In genomic region chr11:68923614-68924013, GRCh38 we compare ENCODE assay signal across 22 cellular contexts. TPM values are rescaled to one million over a fixed set of nuclear protein-coding genes. Genes with fewer than 3 reads are reported as not detected.
"Had no signal": no experiment of that assay in that cellular context is flagged by ENCODE, and none has a peak within 500 bp of the region (broad histone marks: within the 10 kb centered on the region; RNA-seq: fewer than 3 reads in every experiment).

No MANE protein-coding gene starts in this region.

- H3K4me1 ChIP-seq: right lobe of liver had no signal

- DNase-seq: activated CD4-positive, alpha-beta T cell treated with anti-CD3 and anti-CD28 coated beads, Interleukin-2, amount 50 U/mL, for 1 hour; activated CD8-positive, alpha-beta memory T cell treated with anti-CD3 and anti-CD28 coated beads for 24 hours; activated naive CD8-positive, alpha-beta T cell treated with anti-CD3 and anti-CD28 coated beads for 36 hours; amygdala; brain microvascular endothelial cell; effector memory CD4-positive, alpha-beta T cell; hippocampal formation; left ventricle myocardium superior; mesenchymal stem cell; nephron progenitor cell; occipital lobe; psoas muscle; right lobe of liver had no signal

- H3K27me3 ChIP-seq: brain microvascular endothelial cell, right lobe of liver, spleen had no signal

- H3K27ac Mint-ChIP-seq: activated naive CD8-positive, alpha-beta T cell treated with anti-CD3 and anti-CD28 coated beads for 36 hours; dendritic cell treated with granulocyte-macrophage colony-stimulating factor and Interleukin-4, amounts not matched to agents 40 ng/mL and 50 ng/mL, for 4 days; nephron progenitor cell; stimulated activated naive CD8-positive, alpha-beta T cell treated with anti-CD3 and anti-CD28 coated beads, Interleukin-15, Interleukin-2, amounts not matched to agents 100 ng/mL and 50 ng/mL, for 24 hours; T-helper 2 cell treated with Interferon-gamma antibody and Interleukin-4, amounts not matched to agents 5 μg/mL and 100 μg/mL, for 36 hours had no signal

- H3K27ac ChIP-seq: brain microvascular endothelial cell, psoas muscle, right lobe of liver, spleen had no signal

- H3K4me1 Mint-ChIP-seq: central memory CD8-positive, alpha-beta T cell; nephron progenitor cell had no signal

- H3K4me3 ChIP-seq: psoas muscle, right lobe of liver, spleen had no signal

- H3K4me3 Mint-ChIP-seq: activated naive CD8-positive, alpha-beta T cell treated with anti-CD3 and anti-CD28 coated beads for 36 hours; central memory CD8-positive, alpha-beta T cell; dendritic cell treated with granulocyte-macrophage colony-stimulating factor and Interleukin-4, amounts not matched to agents 40 ng/mL and 50 ng/mL, for 4 days; nephron progenitor cell; stimulated activated naive CD8-positive, alpha-beta T cell treated with anti-CD3 and anti-CD28 coated beads, Interleukin-15, Interleukin-2, amounts not matched to agents 100 ng/mL and 50 ng/mL, for 24 hours; T-helper 2 cell treated with Interferon-gamma antibody and Interleukin-4, amounts not matched to agents 5 μg/mL and 100 μg/mL, for 36 hours had no signal

- H3K27me3 Mint-ChIP-seq: activated naive CD8-positive, alpha-beta T cell treated with anti-CD3 and anti-CD28 coated beads for 36 hours; central memory CD8-positive, alpha-beta T cell; dendritic cell treated with granulocyte-macrophage colony-stimulating factor and Interleukin-4, amounts not matched to agents 40 ng/mL and 50 ng/mL, for 4 days; stimulated activated naive CD8-positive, alpha-beta T cell treated with anti-CD3 and anti-CD28 coated beads, Interleukin-15, Interleukin-2, amounts not matched to agents 100 ng/mL and 50 ng/mL, for 24 hours had no signal

RNA-seq across cellular contexts. Expression of gene MRGPRD, which starts 57.2 kb away (rescaled TPM):
- total RNA-seq: activated naive CD8-positive, alpha-beta T cell treated with anti-CD3 and anti-CD28 coated beads for 36 hours; epithelial cell of proximal tubule; glomerular endothelial cell; kidney epithelial cell; left ventricle myocardium superior; occipital lobe; psoas muscle; right lobe of liver; spleen; temporal lobe had no signal
